Comparison of ENCODE assay signal across 8 cellular contexts in genomic region chr10:102133373-102134195, GRCh38. TPM values are rescaled to one million over a fixed set of nuclear protein-coding genes. Genes with fewer than 3 reads are reported as not detected.
A peak's percentile ranks its signal among the peaks of the same experiment; 100 is the strongest.
DNase-seq lines count a peak whose midpoint lies in the region; ATAC-seq and TF ChIP-seq lines count a peak whose summit lies in the region.

No MANE protein-coding gene starts in this region.

- H3K4me1 ChIP-seq in BLaER1 treated with 17β-estradiol and CSF1 and Interleukin-3, amounts not matched to agents 10 nM and 100 nM = peaks cover 21 to 40% (median 30%) of the 10 kb centered on the region in 10 experiments
- H3K4me1 ChIP-seq in esophagus muscularis mucosa (peaks cover 22 to 44% (median 36%) of the 10 kb centered on the region in 4 donors), mucosa of stomach (ENCODE audit: control insufficient read depth, insufficient read depth, low read length) (peaks cover 11% of the 10 kb centered on the region)

- no peak for ATAC-seq in GM18873 (IDR thresholded peaks at IDR 0.05; ENCODE audit: low FRiP score, unreplicated experiment)

- H3K36me3 ChIP-seq in BLaER1 treated with 17β-estradiol and CSF1 and Interleukin-3, amounts not matched to agents 10 nM and 100 nM = peaks cover 13 to 46% (median 37%) of the 10 kb centered on the region in 11 experiments
- H3K36me3 ChIP-seq in esophagus muscularis mucosa = peaks cover 8 to 12% (median 11%) of the 10 kb centered on the region in 4 donors
- H3K36me3 ChIP-seq in mucosa of stomach (ENCODE audit: control insufficient read depth, insufficient read depth, low read length) = no peaks in the 10 kb centered on the region

- H3K9me3 ChIP-seq in BLaER1 treated with 17β-estradiol and CSF1 and Interleukin-3, amounts not matched to agents 10 nM and 100 nM (replicated peaks in 1 of 11) = no peaks in the 10 kb centered on the region
- no peaks in the 10 kb centered on the region for H3K9me3 ChIP-seq in esophagus muscularis mucosa
- no peaks in the 10 kb centered on the region for H3K9me3 ChIP-seq in mucosa of stomach (ENCODE audit: control insufficient read depth, low read length)

- DNase-seq in H4 (ENCODE audit: low spot score) = peak; percentile 77
- peak; percentile 86 for DNase-seq in NCI-H82 (lab: John Stamatoyannopoulos, UW)
- DNase-seq in activated T-cell treated with anti-CD3 and anti-CD28 coated beads for 24 hours (ENCODE audit: low read depth) = peak; percentile 66
- DNase-seq in esophagus muscularis mucosa (ENCODE audit: extremely low spot score) = no peak
- DNase-seq in stimulated activated CD8-positive, alpha-beta memory T cell treated with anti-CD3 and anti-CD28 coated beads, Interleukin-7, amount 100 ng/mL, for 48 hours (ENCODE audit: extremely low read depth in 1 of 2, low read depth in 1 of 2) = peak; percentile 58 to 62

- H3K4me2 ChIP-seq in BLaER1 treated with 17β-estradiol and CSF1 and Interleukin-3, amounts not matched to agents 10 nM and 100 nM = peak overlapping the region; percentile 87 to 100 (median 98)

- intact Hi-C loops in esophagus muscularis mucosa (cut with DNase I) = no loop called here

- no peak for TF ChIP-seq EP300 in esophagus muscularis mucosa (IDR thresholded peaks at IDR 0.05)

- WGBS in esophagus muscularis mucosa = 2% methylated on average over 22 of the region's 48 CpGs

- TF ChIP-seq POLR2A in esophagus muscularis mucosa (IDR thresholded peaks at IDR 0.05; ENCODE audit: low read depth) = no peak

- H4K20me1 ChIP-seq in BLaER1 treated with 17β-estradiol and CSF1 and Interleukin-3, amounts not matched to agents 10 nM and 100 nM = peaks cover 43 to 53% (median 50%) of the 10 kb centered on the region in 11 experiments; a peak in 21 of 22 replicates

- H3K27ac ChIP-seq in BLaER1 treated with 17β-estradiol and CSF1 and Interleukin-3, amounts not matched to agents 10 nM and 100 nM = peak overlapping the region; percentile 84 to 100 (median 98)
- peak overlapping the region; percentile 90 to 98 (median 94) for H3K27ac ChIP-seq in esophagus muscularis mucosa (replicated peaks in 1 of 4)

- peak overlapping the region; percentile 69 to 100 (median 94) for H3K4me3 ChIP-seq in BLaER1 treated with 17β-estradiol and CSF1 and Interleukin-3, amounts not matched to agents 10 nM and 100 nM
- peak overlapping the region; percentile 69 to 99 (median 91) for H3K4me3 ChIP-seq in esophagus muscularis mucosa
- H3K4me3 ChIP-seq in mucosa of stomach (ENCODE audit: low read length) = peak overlapping the region; percentile 66

- no peaks in the 10 kb centered on the region for H3K27me3 ChIP-seq in BLaER1 treated with 17β-estradiol and CSF1 and Interleukin-3, amounts not matched to agents 10 nM and 100 nM
- no peaks in the 10 kb centered on the region for H3K27me3 ChIP-seq in esophagus muscularis mucosa
- no peaks in the 10 kb centered on the region for H3K27me3 ChIP-seq in mucosa of stomach (ENCODE audit: control insufficient read depth, insufficient read depth, low read length)

- peak overlapping the region; percentile 87 to 100 (median 98) for H3K9ac ChIP-seq in BLaER1 treated with 17β-estradiol and CSF1 and Interleukin-3, amounts not matched to agents 10 nM and 100 nM
- H3K9ac ChIP-seq in mucosa of stomach (ENCODE audit: low read length) = peak overlapping the region; percentile 76

- TF ChIP-seq CTCF in esophagus muscularis mucosa (IDR thresholded peaks at IDR 0.05) = no peak

RNA-seq across cellular contexts. Expression of gene PPRC1, which starts 0.7 kb away (rescaled TPM):
- total RNA-seq in H4 (2014; rRNA removed; shearing (Covaris generic)) = 12.8 and 14.7 TPM in 2 replicates
- 10 to 100 TPM; 10.8 to 49.5 (median 20.9) TPM for total RNA-seq in esophagus muscularis mucosa

RNA-seq across cellular contexts. Expression of gene LDB1, which starts 13.4 kb away (rescaled TPM):
- 16.8 and 31.3 TPM in 2 replicates for total RNA-seq in H4 (2014; rRNA removed; shearing (Covaris generic))
- total RNA-seq in esophagus muscularis mucosa = 10 to 100 TPM; 59.4 to 79.7 (median 65.6) TPM

RNA-seq across cellular contexts. Expression of gene NOLC1, which starts 18.6 kb away (rescaled TPM):
- 55.3 and 72.3 TPM in 2 replicates for total RNA-seq in H4 (2014; rRNA removed; shearing (Covaris generic))
- 10 to 100 TPM; 28.7 to 83.8 (median 48.5) TPM for total RNA-seq in esophagus muscularis mucosa
